Comparison of ENCODE assay signal across 5 cellular contexts in the genomic region with DNA sequence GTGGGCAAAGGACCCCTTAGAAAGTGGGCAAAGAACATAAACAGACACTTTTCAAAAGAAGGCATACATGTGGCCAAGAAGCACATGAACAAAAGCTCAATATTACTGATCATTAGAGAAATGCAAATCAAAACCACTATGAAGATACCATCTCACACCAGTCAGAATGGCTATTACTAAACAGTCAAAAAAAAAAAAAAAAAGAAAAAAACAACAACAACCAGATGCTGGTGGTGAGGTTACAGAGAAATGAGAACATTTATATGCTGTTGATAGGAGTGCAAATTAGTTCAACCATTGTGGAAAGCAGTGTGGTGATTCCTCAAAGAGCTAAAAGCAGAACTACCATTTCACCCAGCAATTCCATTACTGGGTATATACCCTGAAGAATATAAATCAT.
ATAC-seq lines count a peak whose summit lies in the region.

No MANE protein-coding gene starts in this region.

- ATAC-seq in GM18520 (IDR thresholded peaks at IDR 0.05; ENCODE audit: unreplicated experiment) (peak; percentile 66), GM18873 (IDR thresholded peaks at IDR 0.05; ENCODE audit: low FRiP score, unreplicated experiment) (peak; percentile 53), HG02610 (IDR thresholded peaks at IDR 0.05; ENCODE audit: unreplicated experiment) (peak; percentile 57), HG02852 (IDR thresholded peaks at IDR 0.05; ENCODE audit: unreplicated experiment) (peak; percentile 74), HG03442 (IDR thresholded peaks at IDR 0.05; ENCODE audit: unreplicated experiment) (peak; percentile 63)

Comparison
In these comparisons a context has a peak if more than half of its experiments do, and no peak if none do; other contexts are left out.
1. Peak in every context shown above with its lines: ATAC-seq.